In genomic region chr20:3888622-3889488, GRCh38 we compare ENCODE assay signal across 1 cellular context.
TF ChIP-seq lines count a peak whose summit lies in the region.

Gene PANK2, plus strand, starts transcription at chr20:3889387.

TF ChIP-seq in HEK293, 187 proteins besides CTCF, POLR2A, EP300 and RAD21 (continued from another document and continues in another):
- TF ChIP-seq, protein P1, sequence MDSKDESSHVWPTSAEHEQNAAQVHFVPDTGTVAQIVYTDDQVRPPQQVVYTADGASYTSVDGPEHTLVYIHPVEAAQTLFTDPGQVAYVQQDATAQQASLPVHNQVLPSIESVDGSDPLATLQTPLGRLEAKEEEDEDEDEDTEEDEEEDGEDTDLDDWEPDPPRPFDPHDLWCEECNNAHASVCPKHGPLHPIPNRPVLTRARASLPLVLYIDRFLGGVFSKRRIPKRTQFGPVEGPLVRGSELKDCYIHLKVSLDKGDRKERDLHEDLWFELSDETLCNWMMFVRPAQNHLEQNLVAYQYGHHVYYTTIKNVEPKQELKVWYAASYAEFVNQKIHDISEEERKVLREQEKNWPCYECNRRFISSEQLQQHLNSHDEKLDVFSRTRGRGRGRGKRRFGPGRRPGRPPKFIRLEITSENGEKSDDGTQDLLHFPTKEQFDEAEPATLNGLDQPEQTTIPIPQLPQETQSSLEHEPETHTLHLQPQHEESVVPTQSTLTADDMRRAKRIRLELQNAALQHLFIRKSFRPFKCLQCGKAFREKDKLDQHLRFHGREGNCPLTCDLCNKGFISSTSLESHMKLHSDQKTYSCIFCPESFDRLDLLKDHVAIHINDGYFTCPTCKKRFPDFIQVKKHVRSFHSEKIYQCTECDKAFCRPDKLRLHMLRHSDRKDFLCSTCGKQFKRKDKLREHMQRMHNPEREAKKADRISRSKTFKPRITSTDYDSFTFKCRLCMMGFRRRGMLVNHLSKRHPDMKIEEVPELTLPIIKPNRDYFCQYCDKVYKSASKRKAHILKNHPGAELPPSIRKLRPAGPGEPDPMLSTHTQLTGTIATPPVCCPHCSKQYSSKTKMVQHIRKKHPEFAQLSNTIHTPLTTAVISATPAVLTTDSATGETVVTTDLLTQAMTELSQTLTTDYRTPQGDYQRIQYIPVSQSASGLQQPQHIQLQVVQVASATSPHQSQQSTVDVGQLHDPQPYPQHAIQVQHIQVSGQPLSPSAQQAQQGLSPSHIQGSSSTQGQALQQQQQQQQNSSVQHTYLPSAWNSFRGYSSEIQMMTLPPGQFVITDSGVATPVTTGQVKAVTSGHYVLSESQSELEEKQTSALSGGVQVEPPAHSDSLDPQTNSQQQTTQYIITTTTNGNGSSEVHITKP (tag by site-specific recombination; IDR thresholded peaks at IDR 0.05) = peak; percentile 85
- TF ChIP-seq ZNF626 (tag by site-specific recombination; IDR thresholded peaks at IDR 0.05) (no peak), KLF1 (tag by site-specific recombination; IDR thresholded peaks at IDR 0.05) (peak; percentile 85), ZNF792 (tag by site-specific recombination; IDR thresholded peaks at IDR 0.05) (no peak), ZNF621 (tag by site-specific recombination; IDR thresholded peaks at IDR 0.05) (no peak), ZNF580 (tag by site-specific recombination; IDR thresholded peaks at IDR 0.05) (peak; percentile 56; the same call in 1 of the 2 replicates), PRDM1 (tag by site-specific recombination; IDR thresholded peaks at IDR 0.05) (peak; percentile 67), ZNF157 (tag by site-specific recombination; IDR thresholded peaks at IDR 0.05) (no peak), MZF1 (tag by site-specific recombination; IDR thresholded peaks at IDR 0.05; ENCODE audit: borderline replicate concordance) (no peak), ZNF677 (tag by site-specific recombination; IDR thresholded peaks at IDR 0.05) (no peak), ZNF214 (tag by site-specific recombination; IDR thresholded peaks at IDR 0.05; ENCODE audit: borderline replicate concordance) (no peak), ZNF394 (tag by site-specific recombination; IDR thresholded peaks at IDR 0.05; ENCODE audit: borderline replicate concordance) (peak; percentile 76), ZNF426 (tag by site-specific recombination; IDR thresholded peaks at IDR 0.05) (no peak), EGR2 (tag by site-specific recombination; IDR thresholded peaks at IDR 0.05; ENCODE audit: low read depth) (peak; percentile 98), ZNF133 (tag by site-specific recombination; IDR thresholded peaks at IDR 0.05) (no peak), AEBP2 (tag by site-specific recombination; IDR thresholded peaks at IDR 0.05; ENCODE audit: borderline replicate concordance) (no peak), ZNF19 (tag by site-specific recombination; IDR thresholded peaks at IDR 0.05; ENCODE audit: low read depth) (no peak), MYNN (tag by site-specific recombination; IDR thresholded peaks at IDR 0.05; ENCODE audit: borderline replicate concordance) (no peak), PRDM4 (tag by site-specific recombination; IDR thresholded peaks at IDR 0.05) (peak; percentile 43; the same call in 1 of the 2 replicates), YY1 (tag by site-specific recombination; IDR thresholded peaks at IDR 0.05) (peak; percentile 90), ZNF366 (tag by site-specific recombination; conservative IDR thresholded peaks at IDR 0.05) (peak; percentile 99), HOXA7 (CRISPR knock-in tag; IDR thresholded peaks at IDR 0.05; ENCODE audit: borderline replicate concordance) (no peak), ZBTB48 (tag by site-specific recombination; IDR thresholded peaks at IDR 0.05) (peak; percentile 63; the same call in 1 of the 2 replicates), ZNF501 (tag by site-specific recombination; IDR thresholded peaks at IDR 0.05) (no peak; the same call in 1 of the 2 replicates), GLIS2 (tag by site-specific recombination; IDR thresholded peaks at IDR 0.05) (peak; percentile 100), ZSCAN5A (tag by site-specific recombination; IDR thresholded peaks at IDR 0.05) (peak; percentile 94), TCF7L2 (IDR thresholded peaks at IDR 0.05; ENCODE audit: borderline replicate concordance, low read depth, low read length) (no peak; the same call in 1 of the 2 replicates), ZNF280C (tag by site-specific recombination; IDR thresholded peaks at IDR 0.05) (no peak), ZNF354C (tag by site-specific recombination; IDR thresholded peaks at IDR 0.05; ENCODE audit: borderline replicate concordance, low read depth) (no peak), ZNF654 (tag by site-specific recombination; IDR thresholded peaks at IDR 0.05; ENCODE audit: low read depth) (peak; percentile 55), ZNF623 (tag by site-specific recombination; IDR thresholded peaks at IDR 0.05) (no peak)
- TF ChIP-seq, protein P2, sequence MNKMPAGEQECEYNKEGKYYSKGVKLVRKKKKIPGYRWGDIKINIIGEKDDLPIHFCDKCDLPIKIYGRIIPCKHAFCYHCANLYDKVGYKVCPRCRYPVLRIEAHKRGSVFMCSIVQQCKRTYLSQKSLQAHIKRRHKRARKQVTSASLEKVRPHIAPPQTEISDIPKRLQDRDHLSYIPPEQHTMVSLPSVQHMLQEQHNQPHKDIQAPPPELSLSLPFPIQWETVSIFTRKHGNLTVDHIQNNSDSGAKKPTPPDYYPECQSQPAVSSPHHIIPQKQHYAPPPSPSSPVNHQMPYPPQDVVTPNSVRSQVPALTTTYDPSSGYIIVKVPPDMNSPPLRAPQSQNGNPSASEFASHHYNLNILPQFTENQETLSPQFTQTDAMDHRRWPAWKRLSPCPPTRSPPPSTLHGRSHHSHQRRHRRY (tag by site-specific recombination; IDR thresholded peaks at IDR 0.05) = no peak
- TF ChIP-seq, protein P3, sequence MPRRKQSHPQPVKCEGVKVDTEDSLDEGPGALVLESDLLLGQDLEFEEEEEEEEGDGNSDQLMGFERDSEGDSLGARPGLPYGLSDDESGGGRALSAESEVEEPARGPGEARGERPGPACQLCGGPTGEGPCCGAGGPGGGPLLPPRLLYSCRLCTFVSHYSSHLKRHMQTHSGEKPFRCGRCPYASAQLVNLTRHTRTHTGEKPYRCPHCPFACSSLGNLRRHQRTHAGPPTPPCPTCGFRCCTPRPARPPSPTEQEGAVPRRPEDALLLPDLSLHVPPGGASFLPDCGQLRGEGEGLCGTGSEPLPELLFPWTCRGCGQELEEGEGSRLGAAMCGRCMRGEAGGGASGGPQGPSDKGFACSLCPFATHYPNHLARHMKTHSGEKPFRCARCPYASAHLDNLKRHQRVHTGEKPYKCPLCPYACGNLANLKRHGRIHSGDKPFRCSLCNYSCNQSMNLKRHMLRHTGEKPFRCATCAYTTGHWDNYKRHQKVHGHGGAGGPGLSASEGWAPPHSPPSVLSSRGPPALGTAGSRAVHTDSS (tag by site-specific recombination; IDR thresholded peaks at IDR 0.05) = peak; percentile 43; the same call in 1 of the 2 replicates
- TF ChIP-seq, protein P4, sequence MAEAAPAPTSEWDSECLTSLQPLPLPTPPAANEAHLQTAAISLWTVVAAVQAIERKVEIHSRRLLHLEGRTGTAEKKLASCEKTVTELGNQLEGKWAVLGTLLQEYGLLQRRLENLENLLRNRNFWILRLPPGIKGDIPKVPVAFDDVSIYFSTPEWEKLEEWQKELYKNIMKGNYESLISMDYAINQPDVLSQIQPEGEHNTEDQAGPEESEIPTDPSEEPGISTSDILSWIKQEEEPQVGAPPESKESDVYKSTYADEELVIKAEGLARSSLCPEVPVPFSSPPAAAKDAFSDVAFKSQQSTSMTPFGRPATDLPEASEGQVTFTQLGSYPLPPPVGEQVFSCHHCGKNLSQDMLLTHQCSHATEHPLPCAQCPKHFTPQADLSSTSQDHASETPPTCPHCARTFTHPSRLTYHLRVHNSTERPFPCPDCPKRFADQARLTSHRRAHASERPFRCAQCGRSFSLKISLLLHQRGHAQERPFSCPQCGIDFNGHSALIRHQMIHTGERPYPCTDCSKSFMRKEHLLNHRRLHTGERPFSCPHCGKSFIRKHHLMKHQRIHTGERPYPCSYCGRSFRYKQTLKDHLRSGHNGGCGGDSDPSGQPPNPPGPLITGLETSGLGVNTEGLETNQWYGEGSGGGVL (tag by site-specific recombination; IDR thresholded peaks at IDR 0.05) = peak; percentile 100
